ENCODE assay signal across 20 cellular contexts in the genomic region with DNA sequence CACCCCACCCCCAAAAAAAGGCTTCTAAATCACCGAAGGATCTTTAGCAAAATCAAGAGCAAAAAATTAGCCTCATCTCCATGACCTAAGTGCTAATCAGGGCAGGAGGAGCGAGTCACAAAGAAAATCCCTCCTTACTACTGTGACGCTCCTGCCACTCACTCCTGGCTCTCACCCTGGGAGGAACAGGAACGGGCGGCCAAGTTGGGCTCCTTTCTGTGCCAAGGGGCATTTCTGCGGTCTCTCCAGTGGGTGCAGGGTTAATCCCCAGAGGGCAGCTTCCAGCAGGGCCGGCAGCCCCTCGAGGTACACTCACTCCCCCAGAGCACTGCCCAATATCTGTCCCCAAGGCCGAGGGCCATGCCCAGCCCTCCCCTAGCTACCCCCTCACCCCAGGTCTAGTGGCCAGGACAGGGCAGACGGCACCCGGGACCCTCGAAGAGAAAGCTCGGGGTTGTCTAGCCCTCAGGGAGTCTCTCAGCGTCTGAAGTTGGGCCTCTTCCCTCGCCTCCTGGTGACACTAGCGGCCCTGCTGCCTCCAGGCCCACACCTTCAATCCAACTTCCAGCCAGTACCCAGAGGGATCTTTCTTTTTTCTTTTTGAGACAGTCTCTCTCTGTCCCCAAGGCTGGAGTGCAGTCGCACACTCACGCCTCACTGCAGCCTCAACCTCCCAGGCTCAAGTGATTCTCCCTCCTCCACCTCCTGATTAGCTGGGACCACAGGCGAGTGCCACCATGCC. TPM values are rescaled to one million over a fixed set of nuclear protein-coding genes. Genes with fewer than 3 reads are reported as not detected.
"Had no signal": no experiment of that assay in that cellular context is flagged by ENCODE, and none has a peak within 500 bp of the region (broad histone marks: within the 10 kb centered on the region; RNA-seq: fewer than 3 reads in every experiment).

No MANE protein-coding gene starts in this region.

- H3K4me1 ChIP-seq: adrenal gland had no signal

- ATAC-seq: activated CD8-positive, alpha-beta T cell treated with anti-CD3 and anti-CD28 coated beads, Interleukin-2, amount 10 ng/mL, durations not matched to agents 7 days and 5 days; mucosa of descending colon; natural killer cell treated with Interleukin-12 subunit alpha and Interleukin-12 subunit beta and Interleukin-15 and Interleukin-18, amount 100 ng/mL, for 72 hours; stimulated activated naive CD8-positive, alpha-beta T cell treated with anti-CD3 and anti-CD28 coated beads, Interleukin-15, Interleukin-2, amounts not matched to agents 100 U/mL and 50 U/mL, for 24 hours; T-cell had no signal

- H3K36me3 ChIP-seq: adrenal gland had no signal

- H3K9me3 ChIP-seq: adrenal gland, mucosa of descending colon had no signal

- H3K27ac ChIP-seq: adrenal gland, epithelial cell of prostate, VCaP had no signal

- DNase-seq: activated CD8-positive, alpha-beta memory T cell treated with anti-CD3 and anti-CD28 coated beads, Interleukin-2, amount 50 U/mL, for 48 hours; activated CD8-positive, alpha-beta T cell treated with anti-CD3 and anti-CD28 coated beads, Interleukin-2, amount 10 ng/mL, durations not matched to agents 7 days and 5 days; activated naive CD4-positive, alpha-beta T cell treated with anti-CD3 and anti-CD28 coated beads, Interleukin-2, amount 50 U/mL, for 16 hours; adrenal gland; central memory CD4-positive, alpha-beta T cell; effector memory CD4-positive, alpha-beta T cell; mammary epithelial cell; stimulated activated CD4-positive, alpha-beta T cell treated with anti-CD3 and anti-CD28 coated beads, Interleukin-2, amount 100 ng/mL, for 48 hours; stimulated activated CD8-positive, alpha-beta memory T cell treated with anti-CD3 and anti-CD28 coated beads, Interleukin-4, amount 100 ng/mL, for 48 hours; stimulated activated naive CD8-positive, alpha-beta T cell treated with anti-CD3 and anti-CD28 coated beads, Interleukin-15, Interleukin-2, amounts not matched to agents 100 U/mL and 50 U/mL, for 24 hours; T-cell; T1000 had no signal

- H3K27me3 ChIP-seq: adrenal gland had no signal

- H3K4me3 ChIP-seq: adrenal gland, mucosa of descending colon had no signal

RNA-seq across cellular contexts. Expression of gene CAV3, which starts 0.7 kb away (rescaled TPM):
- total RNA-seq: activated CD8-positive, alpha-beta T cell treated with anti-CD3 and anti-CD28 coated beads, Interleukin-2, amount 10 ng/mL, durations not matched to agents 7 days and 5 days; adrenal gland; glomerular endothelial cell; mammary epithelial cell; mucosa of descending colon; natural killer cell treated with Interleukin-12 subunit alpha and Interleukin-12 subunit beta and Interleukin-15 and Interleukin-18, amount 100 ng/mL, for 72 hours; SK-MEL-5; T-cell; temporal lobe; ureter had no signal
- polyA plus RNA-seq: adrenal gland, mammary epithelial cell had no signal
